Comparison of ENCODE assay signal across 18 cellular contexts in genomic region chr6:43942616-43943015, GRCh38.
"Had no signal": no experiment of that assay in that cellular context is flagged by ENCODE, and none has a peak within 500 bp of the region (broad histone marks: within the 10 kb centered on the region; RNA-seq: fewer than 3 reads in every experiment).

No MANE protein-coding gene starts in this region.

- H3K27ac ChIP-seq: brain microvascular endothelial cell, dorsolateral prefrontal cortex, esophagus muscularis mucosa, psoas muscle, right lobe of liver, uterus had no signal

- H3K4me3 Mint-ChIP-seq: activated CD8-positive, alpha-beta T cell treated with anti-CD3 and anti-CD28 coated beads for 36 hours; activated naive CD4-positive, alpha-beta T cell treated with anti-CD3 and anti-CD28 coated beads, Interleukin-2, amount 50 U/mL, for 24 hours; naive thymus-derived CD8-positive, alpha-beta T cell had no signal

- DNase-seq: activated CD4-positive, alpha-beta T cell treated with anti-CD3 and anti-CD28 coated beads for 4 hours; activated CD8-positive, alpha-beta T cell treated with anti-CD3 and anti-CD28 coated beads for 36 hours; activated T-cell treated with anti-CD3 and anti-CD28 coated beads for 4 hours; brain microvascular endothelial cell; left cardiac atrium; mucosa of descending colon; naive thymus-derived CD8-positive, alpha-beta T cell; nucleus accumbens; psoas muscle; stimulated activated CD4-positive, alpha-beta T cell treated with anti-CD3 and anti-CD28 coated beads, Interleukin-12 subunit alpha, Interleukin-12 subunit beta, amount 100 ng/mL, for 4 hours; stimulated activated naive CD4-positive, alpha-beta T cell treated with Interleukin-2 at 50 U/mL for 16 hours; T-helper 9 cell had no signal

- H3K4me1 ChIP-seq: esophagus muscularis mucosa, psoas muscle, right lobe of liver, uterus had no signal

- H3K27ac Mint-ChIP-seq: activated CD8-positive, alpha-beta T cell treated with anti-CD3 and anti-CD28 coated beads for 36 hours; activated naive CD4-positive, alpha-beta T cell treated with anti-CD3 and anti-CD28 coated beads, Interleukin-2, amount 50 U/mL, for 24 hours; activated T-helper 2 cell treated with anti-CD3 and anti-CD28 coated beads, Interferon-gamma antibody, Interleukin-2, Interleukin-4, amounts not matched to agents 10 μg/mL and 5 μg/mL and 100 μg/mL, durations not matched to agents 14 hours and 24 hours and 36 hours had no signal

- H3K27me3 ChIP-seq: brain microvascular endothelial cell, dorsolateral prefrontal cortex, esophagus muscularis mucosa, right lobe of liver, uterus had no signal

- ATAC-seq: left cardiac atrium; mucosa of descending colon; naive thymus-derived CD8-positive, alpha-beta T cell; psoas muscle; right lobe of liver had no signal

- H3K4me3 ChIP-seq: dorsolateral prefrontal cortex, esophagus muscularis mucosa, mucosa of descending colon, psoas muscle, right lobe of liver, uterus had no signal

- H3K27me3 Mint-ChIP-seq: activated CD8-positive, alpha-beta T cell treated with anti-CD3 and anti-CD28 coated beads for 36 hours; activated naive CD4-positive, alpha-beta T cell treated with anti-CD3 and anti-CD28 coated beads, Interleukin-2, amount 50 U/mL, for 24 hours had no signal

- H3K36me3 Mint-ChIP-seq: activated naive CD4-positive, alpha-beta T cell treated with anti-CD3 and anti-CD28 coated beads, Interleukin-2, amount 50 U/mL, for 24 hours had no signal

- H3K4me1 Mint-ChIP-seq: activated naive CD4-positive, alpha-beta T cell treated with anti-CD3 and anti-CD28 coated beads, Interleukin-2, amount 50 U/mL, for 24 hours had no signal

- H3K36me3 ChIP-seq: brain microvascular endothelial cell, esophagus muscularis mucosa, right lobe of liver, uterus had no signal

- H3K9me3 ChIP-seq: mucosa of descending colon, psoas muscle, right lobe of liver had no signal
